In genomic region chr22:31275018-31275417, GRCh38 we compare ENCODE assay signal across 1 cellular context.
TF ChIP-seq lines count a peak whose summit lies in the region.

No MANE protein-coding gene starts in this region.

TF ChIP-seq in IMR-90, 13 proteins besides CTCF, POLR2A, EP300 and RAD21:
- TF ChIP-seq ELK1 (IDR thresholded peaks at IDR 0.05; ENCODE audit: borderline replicate concordance, low read depth, low read length) (no peak), NFE2L2 (IDR thresholded peaks at IDR 0.05; ENCODE audit: low read depth, low read length) (no peak), RFX5 (IDR thresholded peaks at IDR 0.05; ENCODE audit: low read depth, low read length) (no peak), MAZ (IDR thresholded peaks at IDR 0.05; ENCODE audit: borderline replicate concordance, low read depth, low read length) (no peak), MAFK (IDR thresholded peaks at IDR 0.05; ENCODE audit: low read depth, low read length) (no peak)
- TF ChIP-seq, protein P1, sequence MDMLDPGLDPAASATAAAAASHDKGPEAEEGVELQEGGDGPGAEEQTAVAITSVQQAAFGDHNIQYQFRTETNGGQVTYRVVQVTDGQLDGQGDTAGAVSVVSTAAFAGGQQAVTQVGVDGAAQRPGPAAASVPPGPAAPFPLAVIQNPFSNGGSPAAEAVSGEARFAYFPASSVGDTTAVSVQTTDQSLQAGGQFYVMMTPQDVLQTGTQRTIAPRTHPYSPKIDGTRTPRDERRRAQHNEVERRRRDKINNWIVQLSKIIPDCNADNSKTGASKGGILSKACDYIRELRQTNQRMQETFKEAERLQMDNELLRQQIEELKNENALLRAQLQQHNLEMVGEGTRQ (IDR thresholded peaks at IDR 0.05; ENCODE audit: low read depth, low read length), result no peak
